8 cellular contexts compared by ENCODE assay signal in genomic region chr3:42755681-42756578, GRCh38. TPM values are rescaled to one million over a fixed set of nuclear protein-coding genes. Genes with fewer than 3 reads are reported as not detected.
DNase-seq lines count a peak whose midpoint lies in the region; ATAC-seq and TF ChIP-seq lines count a peak whose summit lies in the region.

No MANE protein-coding gene starts in this region.

- H4K91ac ChIP-seq in IMR-90 (ENCODE audit: insufficient read depth, low read depth, low read length), result no peak overlapping the region

- H3K36me3 Mint-ChIP-seq in activated CD8-positive, alpha-beta memory T cell treated with anti-CD3 and anti-CD28 coated beads, Interleukin-2, amount 10 ng/mL, durations not matched to agents 7 days and 5 days, result no peaks in the 10 kb centered on the region
- peaks cover 0 to 7% (median 4%) of the 10 kb centered on the region in 3 donors for H3K36me3 Mint-ChIP-seq in immature natural killer cell

- peak; percentile 78 for ATAC-seq in DND-41 (ENCODE audit: insufficient read depth, low read depth)
- ATAC-seq in IMR-90 (ENCODE audit: low read depth), result peak; percentile 93
- peak; percentile 63 for ATAC-seq in activated CD8-positive, alpha-beta memory T cell treated with anti-CD3 and anti-CD28 coated beads, Interleukin-2, amount 10 ng/mL, durations not matched to agents 7 days and 5 days
- ATAC-seq in HG03108 (IDR thresholded peaks at IDR 0.05; ENCODE audit: unreplicated experiment), result no peak
- ATAC-seq in HG02623 (IDR thresholded peaks at IDR 0.05; ENCODE audit: unreplicated experiment), result no peak

- no peak overlapping the region for H3K4me2 ChIP-seq in DND-41 (ENCODE audit: insufficient read depth, low read length)
- H3K4me2 ChIP-seq in IMR-90 (ENCODE audit: low read depth, low read length), result no peak overlapping the region

- no peak overlapping the region for H3K23ac ChIP-seq in IMR-90 (ENCODE audit: low read depth, low read length)

- H2BK15ac ChIP-seq in IMR-90 (ENCODE audit: low read depth, low read length), result no peak overlapping the region

- no peak overlapping the region for H3K56ac ChIP-seq in IMR-90 (ENCODE audit: extremely low read depth, insufficient read depth, low read length)

- no peak overlapping the region for H2AFZ ChIP-seq in DND-41 (ENCODE audit: low read depth, low read length)
- no peak overlapping the region for H2AFZ ChIP-seq in IMR-90 (replicated peaks; ENCODE audit: low read length, poor library complexity)

- H2AK9ac ChIP-seq in IMR-90 (replicated peaks; ENCODE audit: low read depth, low read length, poor library complexity), result no peak overlapping the region

- dilution Hi-C loops in IMR-90 (cut with HindIII; ENCODE audit: low sequenced_read_pairs, unreplicated experiment), result no loop called here

- no CpG with 5 or more reads among the region's 5 CpGs for WGBS in IMR-90 (ENCODE audit: extremely low coverage in 2 of 2, insufficient read length in 1 of 2), 2 experiments

- no peak overlapping the region for H3K14ac ChIP-seq in IMR-90 (replicated peaks; ENCODE audit: low read depth, low read length)

- H2BK20ac ChIP-seq in IMR-90 (ENCODE audit: low read depth, low read length), result no peak overlapping the region

- POLR2A ChIA-PET in IMR-90 (lab: Charles Lee; ENCODE audit: unreplicated experiment), result no interaction called here

- H3K18ac ChIP-seq in IMR-90 (ENCODE audit: low read depth, low read length), result no peak overlapping the region

- intact Hi-C loops in IMR-90 (cut with micrococcal nuclease), result no loop called here

- H2BK120ac ChIP-seq in IMR-90 (ENCODE audit: low read depth, low read length), result no peak overlapping the region

- H4K20me1 ChIP-seq in DND-41 (ENCODE audit: insufficient read depth, low read length) (no peaks in the 10 kb centered on the region), IMR-90 (ENCODE audit: insufficient read depth, low read length) (no peaks in the 10 kb centered on the region)

- H4K8ac ChIP-seq in IMR-90 (ENCODE audit: low read depth in 2 of 2, low read length in 2 of 2), result no peak overlapping the region

- H3K9me1 ChIP-seq in IMR-90 (ENCODE audit: insufficient read depth, low read length), result no peaks in the 10 kb centered on the region

- H3K27me3 ChIP-seq in DND-41 (ENCODE audit: insufficient read depth, low read length, poor library complexity), result no peaks in the 10 kb centered on the region
- H3K27me3 ChIP-seq in IMR-90 (ENCODE audit: control insufficient read depth, insufficient read depth, low read length), result peaks cover 9% of the 10 kb centered on the region
- no peaks in the 10 kb centered on the region for H3K27me3 ChIP-seq in kidney epithelial cell (ENCODE audit: control insufficient read depth, insufficient read depth, low read length)

- no peak overlapping the region for H3K4ac ChIP-seq in IMR-90 (ENCODE audit: low read depth, low read length)

- no peak overlapping the region for H3K4me3 Mint-ChIP-seq in activated CD8-positive, alpha-beta memory T cell treated with anti-CD3 and anti-CD28 coated beads, Interleukin-2, amount 10 ng/mL, durations not matched to agents 7 days and 5 days
- no peak overlapping the region for H3K4me3 Mint-ChIP-seq in immature natural killer cell

- peak; percentile 45 for TF ChIP-seq RAD21 in IMR-90 (IDR thresholded peaks at IDR 0.05; ENCODE audit: low read length)

- H3K27ac ChIP-seq in DND-41 (ENCODE audit: low read length), result no peak overlapping the region
- H3K27ac ChIP-seq in IMR-90 (ENCODE audit: insufficient read depth, low read length), result no peak overlapping the region

- CTCF ChIA-PET in IMR-90 (lab: Yijun Ruan, JAX), result interaction anchor here (1.0 to 1.3 kb wide), 5 partner anchors 9 to 166 kb away, joined by 3 to 4 read pairs (median 3); partner anchors contain the start of gene SS18L2
- CTCF ChIA-PET in activated CD8-positive, alpha-beta memory T cell treated with anti-CD3 and anti-CD28 coated beads, Interleukin-2, amount 10 ng/mL, durations not matched to agents 7 days and 5 days (lab: Charles Lee), result interaction anchor here (1.3 to 2.9 kb wide), 2 partner anchors 11 to 254 kb away, joined by 4 to 17 read pairs; partner anchors contain the start of gene VIPR1

- TF ChIP-seq POLR2A in IMR-90 (IDR thresholded peaks at IDR 0.05; ENCODE audit: low read depth, low read length), result no peak

- no peak overlapping the region for H4K5ac ChIP-seq in IMR-90 (ENCODE audit: low read depth, low read length)

- peaks cover 13% of the 10 kb centered on the region for H3K27me3 Mint-ChIP-seq in activated CD8-positive, alpha-beta memory T cell treated with anti-CD3 and anti-CD28 coated beads, Interleukin-2, amount 10 ng/mL, durations not matched to agents 7 days and 5 days
- peaks cover 0 to 2% (median 0%) of the 10 kb centered on the region in 3 donors for H3K27me3 Mint-ChIP-seq in immature natural killer cell (ENCODE audit: low read depth in 3 of 3)

- no peak overlapping the region for H3K4me3 ChIP-seq in DND-41 (ENCODE audit: low read depth in 1 of 2, low read length in 2 of 2)
- H3K4me3 ChIP-seq in IMR-90 (ENCODE audit: insufficient read depth, low read depth, low read length), result no peak overlapping the region
- H3K4me3 ChIP-seq in kidney epithelial cell (ENCODE audit: low read depth, low read length), result no peak overlapping the region

- H3K4me1 Mint-ChIP-seq in activated CD8-positive, alpha-beta memory T cell treated with anti-CD3 and anti-CD28 coated beads, Interleukin-2, amount 10 ng/mL, durations not matched to agents 7 days and 5 days, result peaks cover 3% of the 10 kb centered on the region
- no peaks in the 10 kb centered on the region for H3K4me1 Mint-ChIP-seq in immature natural killer cell

- H3K9me3 Mint-ChIP-seq in activated CD8-positive, alpha-beta memory T cell treated with anti-CD3 and anti-CD28 coated beads, Interleukin-2, amount 10 ng/mL, durations not matched to agents 7 days and 5 days (ENCODE audit: low read depth), result no peaks in the 10 kb centered on the region
- H3K9me3 Mint-ChIP-seq in immature natural killer cell, result no peaks in the 10 kb centered on the region

- no peaks in the 10 kb centered on the region for H3K4me1 ChIP-seq in DND-41 (ENCODE audit: insufficient read depth, low read length)
- no peaks in the 10 kb centered on the region for H3K4me1 ChIP-seq in IMR-90 (ENCODE audit: control insufficient read depth, insufficient read depth, low read length)

- no peak overlapping the region for H3K27ac Mint-ChIP-seq in activated CD8-positive, alpha-beta memory T cell treated with anti-CD3 and anti-CD28 coated beads, Interleukin-2, amount 10 ng/mL, durations not matched to agents 7 days and 5 days
- no peak overlapping the region for H3K27ac Mint-ChIP-seq in immature natural killer cell

- H3K9ac ChIP-seq in DND-41 (ENCODE audit: low read depth, low read length) (no peak overlapping the region), IMR-90 (ENCODE audit: low read depth, low read length) (no peak overlapping the region)

- no peaks in the 10 kb centered on the region for H3K36me3 ChIP-seq in DND-41 (ENCODE audit: insufficient read depth, low read length)
- H3K36me3 ChIP-seq in IMR-90 (ENCODE audit: control insufficient read depth, insufficient read depth, low read length), result no peaks in the 10 kb centered on the region
- H3K36me3 ChIP-seq in kidney epithelial cell (ENCODE audit: control insufficient read depth, insufficient read depth, low read length), result no peaks in the 10 kb centered on the region

- H2BK5ac ChIP-seq in IMR-90 (ENCODE audit: low read depth, low read length, poor library complexity, severe bottlenecking), result no peak overlapping the region

- H2AK5ac ChIP-seq in IMR-90 (ENCODE audit: low read depth, low read length), result no peak overlapping the region

- H3K79me1 ChIP-seq in IMR-90 (ENCODE audit: low read depth in 1 of 2, low read length in 2 of 2), result no peaks in the 10 kb centered on the region

- in situ Hi-C loops in IMR-90 (cut with MboI; ENCODE audit: low sequenced_read_pairs), result no loop called here

- no peaks in the 10 kb centered on the region for H3K79me2 ChIP-seq in DND-41 (ENCODE audit: insufficient read depth, low read length)

- TF ChIP-seq CTCF in DND-41 (IDR thresholded peaks at IDR 0.05; ENCODE audit: borderline replicate concordance, extremely low read depth, low read length, poor library complexity, severe bottlenecking), result peak; percentile 56
- peak; percentile 48 for TF ChIP-seq CTCF in IMR-90 (conservative IDR thresholded peaks at IDR 0.05; ENCODE audit: low read depth, low read length)
- peak; percentile 47 for TF ChIP-seq CTCF in kidney epithelial cell (IDR thresholded peaks at IDR 0.05; ENCODE audit: insufficient read depth, low read length, poor library complexity, severe bottlenecking)

- DNase-seq in DND-41 (no peak), IMR-90 (peak; percentile 35), kidney epithelial cell (ENCODE audit: low read depth) (no peak), NCI-H1105 (lab: John Stamatoyannopoulos, UW) (no peak), immature natural killer cell (no peak)
- peak; percentile 44 for DNase-seq in activated CD8-positive, alpha-beta memory T cell treated with anti-CD3 and anti-CD28 coated beads, Interleukin-2, amount 10 ng/mL, durations not matched to agents 7 days and 5 days

- H3K9me3 ChIP-seq in DND-41 (ENCODE audit: insufficient read depth, low read length, severe bottlenecking), result no peaks in the 10 kb centered on the region
- no peaks in the 10 kb centered on the region for H3K9me3 ChIP-seq in IMR-90 (ENCODE audit: control insufficient read depth, insufficient read depth, low read length)

- BruUV-seq in IMR-90 (replicated peaks; lab: Mats Ljungman, UMichigan), result no TSS peak

RNA-seq across cellular contexts. Expression of gene CCDC13, which starts 17.1 kb away (rescaled TPM):
- total RNA-seq in IMR-90 (2012; rRNA removed) (0.18 and 0.28 TPM in 2 replicates), kidney epithelial cell (0.33 and 2.1 TPM in 2 replicates)
- polyA plus RNA-seq in IMR-90 (2012; rRNA removed) (0.19 TPM in 2 replicates), immature natural killer cell (1 to 10 TPM in 1 of 3 donors, under 1 TPM in 1, not detected in 1; 0.61 to 1.1 TPM)
- 0.10 TPM in 1 of 2 replicates, not detected in the other for polyA plus RNA-seq in IMR-90 (2012; cell fraction: cytosol; rRNA removed)
- polyA plus RNA-seq in IMR-90 (2012; cell fraction: nucleus; rRNA removed; ENCODE audit: low replicate concordance), result 0.17 and 0.45 TPM in 2 replicates
- under 1 TPM; 0.35 to 0.41 TPM for total RNA-seq in activated CD8-positive, alpha-beta memory T cell treated with anti-CD3 and anti-CD28 coated beads, Interleukin-2, amount 10 ng/mL, durations not matched to agents 7 days and 5 days

RNA-seq across cellular contexts. Expression of gene HIGD1A, which starts 48.4 kb away (rescaled TPM):
- total RNA-seq in IMR-90 (2012; rRNA removed) (86.6 and 201 TPM in 2 replicates), kidney epithelial cell (181 and 190 TPM in 2 replicates)
- polyA plus RNA-seq in IMR-90 (2012; rRNA removed) (106 and 137 TPM in 2 replicates), immature natural killer cell (100 to 1,000 TPM; 111 to 204 (median 159) TPM)
- 13.1 and 33.8 TPM in 2 replicates for polyA plus RNA-seq in IMR-90 (2012; cell fraction: cytosol; rRNA removed)
- 2.0 and 26.0 TPM in 2 replicates for polyA plus RNA-seq in IMR-90 (2012; cell fraction: nucleus; rRNA removed; ENCODE audit: low replicate concordance)
- total RNA-seq in activated CD8-positive, alpha-beta memory T cell treated with anti-CD3 and anti-CD28 coated beads, Interleukin-2, amount 10 ng/mL, durations not matched to agents 7 days and 5 days, result 10 to 100 TPM; 53.6 to 71.1 TPM

RNA-seq across cellular contexts. Expression of gene ACKR2, which starts 53.3 kb away (rescaled TPM):
- total RNA-seq in IMR-90 (2012; rRNA removed), result not detected in 2 replicates
- polyA plus RNA-seq in IMR-90 (2012; rRNA removed), result 0.07 and 0.10 TPM in 2 replicates
- polyA plus RNA-seq in IMR-90 (2012; cell fraction: cytosol; rRNA removed), result 0.08 and 0.11 TPM in 2 replicates
- 0.14 TPM in 2 replicates for polyA plus RNA-seq in IMR-90 (2012; cell fraction: nucleus; rRNA removed; ENCODE audit: low replicate concordance)
- 1 to 10 TPM; 2.3 to 2.6 TPM for total RNA-seq in activated CD8-positive, alpha-beta memory T cell treated with anti-CD3 and anti-CD28 coated beads, Interleukin-2, amount 10 ng/mL, durations not matched to agents 7 days and 5 days
- 6.2 and 6.4 TPM in 2 replicates for total RNA-seq in kidney epithelial cell
- polyA plus RNA-seq in immature natural killer cell, result under 1 TPM in 1 of 3 donors, not detected in 2; 0.18 TPM

RNA-seq across cellular contexts. Expression of gene HHATL, which starts 53.3 kb away (rescaled TPM):
- total RNA-seq in IMR-90 (2012; rRNA removed), result not detected in 2 replicates
- polyA plus RNA-seq in IMR-90 (2012; rRNA removed), result not detected in 2 replicates
- not detected in 2 replicates for polyA plus RNA-seq in IMR-90 (2012; cell fraction: cytosol; rRNA removed)
- polyA plus RNA-seq in IMR-90 (2012; cell fraction: nucleus; rRNA removed; ENCODE audit: low replicate concordance), result not detected in 2 replicates
- not detected for total RNA-seq in activated CD8-positive, alpha-beta memory T cell treated with anti-CD3 and anti-CD28 coated beads, Interleukin-2, amount 10 ng/mL, durations not matched to agents 7 days and 5 days
- total RNA-seq in kidney epithelial cell, result not detected in 2 replicates
- not detected for polyA plus RNA-seq in immature natural killer cell

Comparison
In these comparisons a context has a peak if more than half of its experiments do, and no peak if none do; other contexts are left out.
1. ATAC-seq: peak in DND-41 (single experiment), IMR-90 (single experiment) and activated CD8-positive, alpha-beta memory T cell treated with anti-CD3 and anti-CD28 coated beads, Interleukin-2, amount 10 ng/mL, durations not matched to agents 7 days and 5 days (single experiment); none in HG03108 (single experiment) and HG02623 (single experiment).
2. DNase-seq: peak in IMR-90 (single experiment) and activated CD8-positive, alpha-beta memory T cell treated with anti-CD3 and anti-CD28 coated beads, Interleukin-2, amount 10 ng/mL, durations not matched to agents 7 days and 5 days (single experiment); none in DND-41 (single experiment), kidney epithelial cell (single experiment), NCI-H1105 (single experiment) and immature natural killer cell (0 of 3).
3. Peak in every context shown above with its lines, with median percentiles within 50 percentile points of each other: CTCF ChIP-seq.